ENCODE assay signal across 11 cellular contexts in genomic region chr6:53357576-53358343, GRCh38. TPM values are rescaled to one million over a fixed set of nuclear protein-coding genes. Genes with fewer than 3 reads are reported as not detected.
DNase-seq lines count a peak whose midpoint lies in the region; ATAC-seq and TF ChIP-seq lines count a peak whose summit lies in the region.
"Had no signal": no experiment of that assay in that cellular context is flagged by ENCODE, and none has a peak within 500 bp of the region (broad histone marks: within the 10 kb centered on the region; RNA-seq: fewer than 3 reads in every experiment).

No MANE protein-coding gene starts in this region.

- no peak overlapping the region for H4K8ac ChIP-seq in trophoblast cell (ENCODE audit: low read depth, low read length)

- H2BK120ac ChIP-seq in trophoblast cell (ENCODE audit: insufficient read depth, low read length, poor library complexity) = no peak overlapping the region

- no peaks in the 10 kb centered on the region for H3K36me3 Mint-ChIP-seq in activated CD4-positive, alpha-beta T cell treated with anti-CD3 and anti-CD28 coated beads for 36 hours (ENCODE audit: low read depth)
- H3K36me3 Mint-ChIP-seq in glutamatergic neuron (ENCODE audit: unreplicated experiment) = no peaks in the 10 kb centered on the region

- H2AFZ ChIP-seq in SU-DHL-6 (ENCODE audit: low read depth, low read length, severe bottlenecking) (peak overlapping the region; percentile 76), trophoblast cell (ENCODE audit: insufficient read depth, low read length, poor library complexity) (no peak overlapping the region)

- H3K36me3 ChIP-seq in SU-DHL-6 (ENCODE audit: low read length) (no peaks in the 10 kb centered on the region), trophoblast cell (ENCODE audit: control insufficient read depth in 1 of 2, insufficient read depth in 2 of 2, low read length in 2 of 2) (no peaks in the 10 kb centered on the region)

- H3K4me2 ChIP-seq in SU-DHL-6 (ENCODE audit: low read depth, low read length, poor library complexity, severe bottlenecking) = peak overlapping the region; percentile 87
- H3K4me2 ChIP-seq in trophoblast cell (ENCODE audit: low read length) = no peak overlapping the region

- H3K23ac ChIP-seq in trophoblast cell (ENCODE audit: low read length) = no peak overlapping the region

- H4K91ac ChIP-seq in trophoblast cell (ENCODE audit: low read depth, low read length) = no peak overlapping the region

- no peak overlapping the region for H4K12ac ChIP-seq in trophoblast cell (ENCODE audit: low read depth, low read length)

- POLR2A ChIA-PET in activated CD4-positive, alpha-beta T cell treated with anti-CD3 and anti-CD28 coated beads for 36 hours (lab: Charles Lee) = no interaction called here

- H3K79me1 ChIP-seq in trophoblast cell (ENCODE audit: low read length) = peaks cover 13% of the 10 kb centered on the region

- peak overlapping the region; percentile 81 for H3K27ac Mint-ChIP-seq in activated CD4-positive, alpha-beta T cell treated with anti-CD3 and anti-CD28 coated beads for 36 hours
- peak overlapping the region; percentile 97 for H3K27ac Mint-ChIP-seq in glutamatergic neuron (ENCODE audit: unreplicated experiment)
- H3K27ac Mint-ChIP-seq in stimulated activated naive CD8-positive, alpha-beta T cell treated with anti-CD3 and anti-CD28 coated beads, Interleukin-15, amount 100 ng/mL, for 72 hours = no peak overlapping the region

- H3K14ac ChIP-seq in trophoblast cell (ENCODE audit: low read length) = no peak overlapping the region

- no peak overlapping the region for H3K4ac ChIP-seq in trophoblast cell (ENCODE audit: low read depth, low read length)

- H3K79me2 ChIP-seq in SU-DHL-6 (ENCODE audit: insufficient read depth, low read length) (no peaks in the 10 kb centered on the region), trophoblast cell (ENCODE audit: control insufficient read depth, insufficient read depth, low read length, poor library complexity) (peaks cover 4% of the 10 kb centered on the region)

- peaks cover 2 to 7% of the 10 kb centered on the region in 2 experiments for H3K4me1 ChIP-seq in trophoblast cell (ENCODE audit: control insufficient read depth in 1 of 2, insufficient read depth in 2 of 2, low read length in 2 of 2)

- peak overlapping the region; percentile 83; the same call in 1 of the 2 replicates for H3K9ac ChIP-seq in SU-DHL-6 (ENCODE audit: low read length)
- H3K9ac ChIP-seq in trophoblast cell (ENCODE audit: low read length) = no peak overlapping the region

- intact Hi-C loops in activated CD4-positive, alpha-beta T cell treated with anti-CD3 and anti-CD28 coated beads for 36 hours (cut with DNase I, micrococcal nuclease) = loop anchor here (2.0 to 10.0 kb wide), 4 partner anchors 51 to 363 kb away; partner anchors contain the start of genes GCLC (in 1 of the 2) and GSTA4 (in 1 of the 2)

- H2BK5ac ChIP-seq in trophoblast cell (ENCODE audit: low read depth, low read length, poor library complexity) = no peak overlapping the region

- CTCF ChIA-PET in activated CD4-positive, alpha-beta T cell treated with anti-CD3 and anti-CD28 coated beads for 36 hours (lab: Charles Lee) = interaction anchor here (0.6 kb wide), 1 partner anchor 158 kb away, joined by 3 read pairs; no protein-coding TSS in a partner anchor

- H3K18ac ChIP-seq in trophoblast cell (ENCODE audit: low read length) = no peak overlapping the region

- H3K4me1 Mint-ChIP-seq in activated CD4-positive, alpha-beta T cell treated with anti-CD3 and anti-CD28 coated beads for 36 hours = peaks cover 45% of the 10 kb centered on the region
- peaks cover 20% of the 10 kb centered on the region for H3K4me1 Mint-ChIP-seq in glutamatergic neuron (ENCODE audit: low read depth, unreplicated experiment)
- peaks cover 45% of the 10 kb centered on the region for H3K4me1 Mint-ChIP-seq in stimulated activated naive CD8-positive, alpha-beta T cell treated with anti-CD3 and anti-CD28 coated beads, Interleukin-15, amount 100 ng/mL, for 72 hours

- peaks cover 2% of the 10 kb centered on the region for H3K9me3 Mint-ChIP-seq in activated CD4-positive, alpha-beta T cell treated with anti-CD3 and anti-CD28 coated beads for 36 hours (ENCODE audit: low read depth)
- H3K9me3 Mint-ChIP-seq in glutamatergic neuron (ENCODE audit: unreplicated experiment) = peaks cover 20% of the 10 kb centered on the region
- H3K9me3 Mint-ChIP-seq in stimulated activated naive CD8-positive, alpha-beta T cell treated with anti-CD3 and anti-CD28 coated beads, Interleukin-15, amount 100 ng/mL, for 72 hours = no peaks in the 10 kb centered on the region

- no peaks in the 10 kb centered on the region for H3K9me3 ChIP-seq in SU-DHL-6 (ENCODE audit: insufficient read depth, low read length)
- H3K9me3 ChIP-seq in trophoblast cell (ENCODE audit: insufficient read depth, low read depth, low read length) = peaks cover 1% of the 10 kb centered on the region

- peak overlapping the region; percentile 87 for H3K4me3 Mint-ChIP-seq in activated CD4-positive, alpha-beta T cell treated with anti-CD3 and anti-CD28 coated beads for 36 hours
- peak overlapping the region; percentile 86 for H3K4me3 Mint-ChIP-seq in glutamatergic neuron (ENCODE audit: unreplicated experiment)
- peak overlapping the region; percentile 34 to 99 for H3K4me3 Mint-ChIP-seq in stimulated activated naive CD8-positive, alpha-beta T cell treated with anti-CD3 and anti-CD28 coated beads, Interleukin-15, amount 100 ng/mL, for 72 hours

- no peak overlapping the region for H2BK12ac ChIP-seq in trophoblast cell (ENCODE audit: low read length)

- H3K9me2 ChIP-seq in SU-DHL-6 (replicated peaks; ENCODE audit: insufficient read depth, low read length) = no peaks in the 10 kb centered on the region

- H3K4me3 ChIP-seq in SU-DHL-6 (ENCODE audit: insufficient read depth, low read length, poor library complexity, severe bottlenecking) = no peak overlapping the region
- no peak overlapping the region for H3K4me3 ChIP-seq in trophoblast cell (ENCODE audit: low read depth, low read length)

- H2AK5ac ChIP-seq in trophoblast cell (ENCODE audit: low read length) = no peak overlapping the region

- no peak for DNase-seq in activated CD4-positive, alpha-beta T cell treated with anti-CD3 and anti-CD28 coated beads for 36 hours
- DNase-seq in activated CD4-positive, alpha-beta T cell treated with anti-CD3 and anti-CD28 coated beads for 48 hours = no peak
- DNase-seq in glutamatergic neuron = no peak
- no peak for DNase-seq in stimulated activated naive CD8-positive, alpha-beta T cell treated with anti-CD3 and anti-CD28 coated beads, Interleukin-15, amount 100 ng/mL, for 72 hours
- no peak for DNase-seq in NCI-H526 treated with DMSO at 0.1 percent for 48 hours (lab: John Stamatoyannopoulos, UW)
- no peak for DNase-seq in trophoblast cell
- DNase-seq: NCI-H1105; NCI-H774; stimulated activated CD8-positive, alpha-beta memory T cell treated with anti-CD3 and anti-CD28 coated beads, Interleukin-4, amount 100 ng/mL, for 48 hours had no signal

- ATAC-seq in activated CD4-positive, alpha-beta T cell treated with anti-CD3 and anti-CD28 coated beads for 36 hours = no peak
- ATAC-seq in stimulated activated naive CD8-positive, alpha-beta T cell treated with anti-CD3 and anti-CD28 coated beads, Interleukin-15, amount 100 ng/mL, for 72 hours = no peak
- ATAC-seq in GM21390 (IDR thresholded peaks at IDR 0.05; ENCODE audit: unreplicated experiment) = no peak

- H3K27ac ChIP-seq in SU-DHL-6 (ENCODE audit: low read depth, low read length) (peak overlapping the region; percentile 74; the same call in 1 of the 2 replicates), trophoblast cell (ENCODE audit: low read depth, low read length) (no peak overlapping the region)

- H3F3A ChIP-seq in SU-DHL-6 (ENCODE audit: insufficient read depth) = peaks cover 33% of the 10 kb centered on the region

- H4K20me1 ChIP-seq in SU-DHL-6 (ENCODE audit: low read depth, low read length) = no peaks in the 10 kb centered on the region

- H3K27me3 ChIP-seq in SU-DHL-6 (ENCODE audit: low read length) (no peaks in the 10 kb centered on the region), trophoblast cell (ENCODE audit: insufficient read depth, low read length) (no peaks in the 10 kb centered on the region)

- no peaks in the 10 kb centered on the region for H3K27me3 Mint-ChIP-seq in activated CD4-positive, alpha-beta T cell treated with anti-CD3 and anti-CD28 coated beads for 36 hours
- peaks cover 6% of the 10 kb centered on the region for H3K27me3 Mint-ChIP-seq in glutamatergic neuron (ENCODE audit: unreplicated experiment)
- no peaks in the 10 kb centered on the region for H3K27me3 Mint-ChIP-seq in stimulated activated naive CD8-positive, alpha-beta T cell treated with anti-CD3 and anti-CD28 coated beads, Interleukin-15, amount 100 ng/mL, for 72 hours

- no CpG with 5 or more reads among the region's 7 CpGs for WGBS in trophoblast cell (ENCODE audit: extremely low coverage, insufficient coverage, insufficient read length)

- TF ChIP-seq CTCF in SU-DHL-6 (IDR thresholded peaks at IDR 0.05; ENCODE audit: insufficient read depth, low read length, poor library complexity, severe bottlenecking) = no peak
- no peak for TF ChIP-seq CTCF in glutamatergic neuron (IDR thresholded peaks at IDR 0.05; ENCODE audit: partially characterized antibody, unreplicated experiment)

RNA-seq across cellular contexts. Expression of gene ELOVL5, which starts 9.0 kb away (rescaled TPM):
- 100 to 1,000 TPM in 1 of 2 experiments, 10 to 100 TPM in 1; 98.1 to 106 TPM for total RNA-seq in activated CD4-positive, alpha-beta T cell treated with anti-CD3 and anti-CD28 coated beads for 36 hours
- total RNA-seq in glutamatergic neuron (ENCODE audit: unreplicated experiment) = 97.2 TPM
- polyA plus RNA-seq in trophoblast cell (2013) = 73.6 and 77.0 TPM in 2 replicates

Comparison
In these comparisons a context has a peak if more than half of its experiments do, and no peak if none do; other contexts are left out.
1. H3K27ac Mint-ChIP-seq: peak in activated CD4-positive, alpha-beta T cell treated with anti-CD3 and anti-CD28 coated beads for 36 hours (single experiment) and glutamatergic neuron (single experiment); none in stimulated activated naive CD8-positive, alpha-beta T cell treated with anti-CD3 and anti-CD28 coated beads, Interleukin-15, amount 100 ng/mL, for 72 hours (0 of 2).
2. Peak in every context shown above with its lines, with median percentiles within 50 percentile points of each other: H3K4me3 Mint-ChIP-seq.